Comparison of ENCODE assay signal across 20 cellular contexts in genomic region chr13:110436276-110436675, GRCh38.
DNase-seq lines count a peak whose midpoint lies in the region; ATAC-seq and TF ChIP-seq lines count a peak whose summit lies in the region.
"Had no signal": no experiment of that assay in that cellular context is flagged by ENCODE, and none has a peak within 500 bp of the region (broad histone marks: within the 10 kb centered on the region; RNA-seq: fewer than 3 reads in every experiment).

No MANE protein-coding gene starts in this region.

- H3K27ac Mint-ChIP-seq in endothelial cell (ENCODE audit: unreplicated experiment) (peak overlapping the region; percentile 41), neural progenitor cell (peak overlapping the region; percentile 55)
- H3K27ac Mint-ChIP-seq: CD8-positive, alpha-beta memory T cell; IgD-negative memory B cell had no signal

- H3K4me1 ChIP-seq in neural progenitor cell: no peaks in the 10 kb centered on the region

- no peak overlapping the region for H3K27ac ChIP-seq in neural progenitor cell
- H3K27ac ChIP-seq: HL-60, PC-9, RWPE1 had no signal

- peak; percentile 84 for DNase-seq in astrocyte of the cerebellum (ENCODE audit: low read depth)
- no peak for DNase-seq in endothelial cell (ENCODE audit: low spot score)
- no peak for DNase-seq in neural progenitor cell (ENCODE audit: low spot score)
- DNase-seq in NK-92 treated with Interleukin-12 subunit alpha and Interleukin-12 subunit beta, amount 100 ng/mL, for 24 hours (lab: John Stamatoyannopoulos, UW): no peak
- DNase-seq: C1 segment of cervical spinal cord; CD8-positive, alpha-beta memory T cell; DMS79; Karpas-422; NCI-H1436; NCI-H1930; NCI-H226; NCI-H524 treated with DMSO at 0.1 percent for 48 hours; SIG-M5 had no signal

- H3K9me3 Mint-ChIP-seq in endothelial cell (ENCODE audit: unreplicated experiment): no peaks in the 10 kb centered on the region
- H3K9me3 Mint-ChIP-seq in neural progenitor cell: no peaks in the 10 kb centered on the region
- H3K9me3 Mint-ChIP-seq: CD8-positive, alpha-beta memory T cell; IgD-negative memory B cell had no signal

- no peak overlapping the region for H3K4me2 ChIP-seq in neural progenitor cell
- H3K4me2 ChIP-seq: PC-9 had no signal

- no peaks in the 10 kb centered on the region for H3K79me2 ChIP-seq in neural progenitor cell (ENCODE audit: low read depth)

- peaks cover 14% of the 10 kb centered on the region for H3K27me3 Mint-ChIP-seq in endothelial cell (ENCODE audit: unreplicated experiment)
- no peaks in the 10 kb centered on the region for H3K27me3 Mint-ChIP-seq in neural progenitor cell (ENCODE audit: insufficient read depth, low read depth)

- H3K9ac ChIP-seq in neural progenitor cell: no peak overlapping the region

- no peak overlapping the region for H2AFZ ChIP-seq in neural progenitor cell (replicated peaks)
- H2AFZ ChIP-seq: PC-9 had no signal

- no peak for TF ChIP-seq CTCF in astrocyte of the cerebellum (IDR thresholded peaks at IDR 0.05; ENCODE audit: low read depth, low read length, missing control alignments)
- no peak for TF ChIP-seq CTCF in endothelial cell (IDR thresholded peaks at IDR 0.05; ENCODE audit: unreplicated experiment)
- TF ChIP-seq CTCF in neural progenitor cell (IDR thresholded peaks at IDR 0.05): no peak

- in situ Hi-C loops in astrocyte of the cerebellum (cut with HindIII; ENCODE audit: low sequenced_read_pairs): no loop called here

- H4K20me1 ChIP-seq in neural progenitor cell (ENCODE audit: low read depth): no peaks in the 10 kb centered on the region

- no peak overlapping the region for H3K4me3 ChIP-seq in astrocyte of the cerebellum (ENCODE audit: low read depth, low read length)
- no peak overlapping the region for H3K4me3 ChIP-seq in neural progenitor cell
- H3K4me3 ChIP-seq: PC-9 had no signal

- no peaks in the 10 kb centered on the region for H3K36me3 ChIP-seq in neural progenitor cell

- H3F3A ChIP-seq in neural progenitor cell (ENCODE audit: low read depth): no peaks in the 10 kb centered on the region

- ATAC-seq in HG03442 (IDR thresholded peaks at IDR 0.05; ENCODE audit: unreplicated experiment) (no peak), GM18873 (IDR thresholded peaks at IDR 0.05; ENCODE audit: low FRiP score, unreplicated experiment) (no peak), GM18870 (IDR thresholded peaks at IDR 0.05; ENCODE audit: unreplicated experiment) (no peak)

- H3K9me3 ChIP-seq in neural progenitor cell (ENCODE audit: low read depth): no peaks in the 10 kb centered on the region

- peaks cover 83% of the 10 kb centered on the region for H3K36me3 Mint-ChIP-seq in endothelial cell (ENCODE audit: low read depth, unreplicated experiment)
- peaks cover 48% of the 10 kb centered on the region for H3K36me3 Mint-ChIP-seq in neural progenitor cell
- H3K36me3 Mint-ChIP-seq: CD8-positive, alpha-beta memory T cell had no signal

- H3K4me3 Mint-ChIP-seq in endothelial cell (ENCODE audit: unreplicated experiment) (peak overlapping the region; percentile 76), neural progenitor cell (no peak overlapping the region)
- H3K4me3 Mint-ChIP-seq: CD8-positive, alpha-beta memory T cell had no signal

- H3K4me1 Mint-ChIP-seq in endothelial cell (ENCODE audit: unreplicated experiment): no peaks in the 10 kb centered on the region
- H3K4me1 Mint-ChIP-seq in neural progenitor cell: peaks cover 9% of the 10 kb centered on the region
- H3K4me1 Mint-ChIP-seq: CD8-positive, alpha-beta memory T cell had no signal

- no peaks in the 10 kb centered on the region for H3K27me3 ChIP-seq in neural progenitor cell
